In the genomic region with DNA sequence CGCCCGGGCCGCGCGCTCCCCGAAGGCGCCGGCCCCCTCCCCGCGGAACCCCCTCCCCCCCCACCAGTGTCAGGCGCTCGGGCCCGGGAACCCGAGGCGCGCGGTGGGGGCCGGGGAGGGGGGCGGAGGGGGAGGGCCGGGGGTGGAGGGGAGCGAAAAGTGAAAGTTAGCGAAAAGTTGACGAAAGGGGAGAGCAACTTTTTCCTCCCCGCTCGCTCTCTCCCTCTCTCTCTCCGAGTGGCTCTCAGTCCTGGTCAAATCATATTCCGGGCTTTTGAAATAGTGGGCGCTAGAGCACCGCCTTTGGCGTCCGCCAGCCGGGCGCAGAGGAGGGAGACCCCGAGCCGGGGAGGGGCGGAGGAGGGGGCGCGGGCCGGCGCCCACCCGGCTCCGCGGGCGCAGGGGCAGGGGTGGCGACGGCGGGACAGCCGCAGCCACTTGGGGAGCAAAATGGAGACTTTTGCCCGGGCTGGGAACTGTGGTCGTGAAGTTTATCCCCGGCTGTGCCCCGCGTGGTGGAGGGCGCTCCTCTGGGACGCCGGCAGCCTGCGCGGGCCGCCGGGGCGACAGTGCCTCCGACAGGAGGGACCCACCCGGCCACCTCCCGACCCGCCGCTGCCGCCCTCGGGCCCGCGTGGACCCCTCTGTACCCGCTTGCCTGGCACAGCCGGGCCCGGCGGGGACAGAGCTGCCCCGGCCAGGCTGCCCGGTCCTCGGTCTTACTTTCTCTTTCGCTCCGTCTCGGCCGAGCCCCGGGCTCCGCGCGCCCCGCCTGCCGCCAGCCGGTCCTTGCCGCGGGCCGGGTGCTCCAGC, we compare ENCODE assay signal across 9 cellular contexts. TPM values are rescaled to one million over a fixed set of nuclear protein-coding genes. Genes with fewer than 3 reads are reported as not detected.
DNase-seq lines count a peak whose midpoint lies in the region; ATAC-seq and TF ChIP-seq lines count a peak whose summit lies in the region.
"Had no signal": no experiment of that assay in that cellular context is flagged by ENCODE, and none has a peak within 500 bp of the region (broad histone marks: within the 10 kb centered on the region; RNA-seq: fewer than 3 reads in every experiment).

No MANE protein-coding gene starts in this region.

- POLR2A ChIA-PET in Caco-2 (lab: Charles Lee): no interaction called here

- H3K27ac ChIP-seq in layer of hippocampus (ENCODE audit: low read depth, low read length): peak overlapping the region; percentile 90
- H3K27ac ChIP-seq: KMS-11 had no signal

- H3K4me3 ChIP-seq in Caco-2 (ENCODE audit: low read depth, low read length) (peak overlapping the region; percentile 48), MG63 (peak overlapping the region; percentile 59)

- H3K27ac Mint-ChIP-seq in Caco-2 (ENCODE audit: unreplicated experiment): no peak overlapping the region
- no peak overlapping the region for H3K27ac Mint-ChIP-seq in stimulated activated memory B cell treated with anti-CD40 and anti-IgM and Interleukin-4, amounts not matched to agents 10 μg/mL and 1 μg/mL and 100 μg/mL, for 72 hours
- no peak overlapping the region for H3K27ac Mint-ChIP-seq in activated T-helper 2 cell treated with anti-CD3 and anti-CD28 coated beads, Interferon-gamma antibody, Interleukin-2, Interleukin-4, amounts not matched to agents 10 μg/mL and 5 μg/mL and 100 μg/mL, durations not matched to agents 14 hours and 24 hours and 36 hours

- BruUV-seq in Caco-2 (replicated peaks; lab: Mats Ljungman, UMichigan): no TSS peak

- CTCF ChIA-PET in Caco-2 (lab: Charles Lee): interaction anchor here (0.6 kb wide), 1 partner anchor 251 kb away, joined by 3 read pairs; no protein-coding TSS in a partner anchor

- intact Hi-C loops in Caco-2 (cut with micrococcal nuclease; ENCODE audit: unreplicated experiment): loop anchor here (2.0 kb wide), 2 partner anchors 251 to 355 kb away; no protein-coding TSS in a partner anchor
- intact Hi-C loops in activated T-helper 2 cell treated with anti-CD3 and anti-CD28 coated beads, Interferon-gamma antibody, Interleukin-2, Interleukin-4, amounts not matched to agents 10 μg/mL and 5 μg/mL and 100 μg/mL, durations not matched to agents 14 hours and 24 hours and 36 hours (cut with micrococcal nuclease): no loop called here

- no peaks in the 10 kb centered on the region for H3K27me3 Mint-ChIP-seq in Caco-2 (ENCODE audit: insufficient read depth, unreplicated experiment)
- peaks cover 66% of the 10 kb centered on the region for H3K27me3 Mint-ChIP-seq in stimulated activated memory B cell treated with anti-CD40 and anti-IgM and Interleukin-4, amounts not matched to agents 10 μg/mL and 1 μg/mL and 100 μg/mL, for 72 hours
- H3K27me3 Mint-ChIP-seq in activated T-helper 2 cell treated with anti-CD3 and anti-CD28 coated beads, Interferon-gamma antibody, Interleukin-2, Interleukin-4, amounts not matched to agents 10 μg/mL and 5 μg/mL and 100 μg/mL, durations not matched to agents 14 hours and 24 hours and 36 hours (ENCODE audit: low read depth): peaks cover 29% of the 10 kb centered on the region

- H3K27me3 ChIP-seq in Caco-2 (replicated peaks; ENCODE audit: control insufficient read depth, insufficient read depth, low read length) (no peaks in the 10 kb centered on the region), MG63 (no peaks in the 10 kb centered on the region), layer of hippocampus (ENCODE audit: control insufficient read depth, insufficient read depth, low read length) (peaks cover 30% of the 10 kb centered on the region)

- DNase-seq in Caco-2: peak in 1 of 2 experiments; percentile 68
- DNase-seq in MG63: peak; percentile 58
- peak; percentile 12 for DNase-seq in cerebellum (ENCODE audit: low spot score)
- DNase-seq in T-helper 9 cell: no peak
- no peak for DNase-seq in activated T-helper 2 cell treated with anti-CD3 and anti-CD28 coated beads, Interferon-gamma antibody, Interleukin-2, Interleukin-4, amounts not matched to agents 10 μg/mL and 5 μg/mL and 100 μg/mL, durations not matched to agents 14 hours and 24 hours and 36 hours (ENCODE audit: low spot score)

- no peak for ATAC-seq in stimulated activated memory B cell treated with anti-CD40 and anti-IgM and Interleukin-4, amounts not matched to agents 10 μg/mL and 1 μg/mL and 100 μg/mL, for 72 hours
- ATAC-seq in HG03354 (IDR thresholded peaks at IDR 0.05; ENCODE audit: poor library complexity, severe bottlenecking, unreplicated experiment): no peak

- H3K4me1 ChIP-seq in Caco-2: no peaks in the 10 kb centered on the region

- H3K36me3 Mint-ChIP-seq in Caco-2 (ENCODE audit: insufficient read depth, unreplicated experiment): no peaks in the 10 kb centered on the region
- H3K36me3 Mint-ChIP-seq in stimulated activated memory B cell treated with anti-CD40 and anti-IgM and Interleukin-4, amounts not matched to agents 10 μg/mL and 1 μg/mL and 100 μg/mL, for 72 hours: no peaks in the 10 kb centered on the region
- H3K36me3 Mint-ChIP-seq in activated T-helper 2 cell treated with anti-CD3 and anti-CD28 coated beads, Interferon-gamma antibody, Interleukin-2, Interleukin-4, amounts not matched to agents 10 μg/mL and 5 μg/mL and 100 μg/mL, durations not matched to agents 14 hours and 24 hours and 36 hours (ENCODE audit: low read depth): no peaks in the 10 kb centered on the region

- peak overlapping the region; percentile 86 for H3K4me3 Mint-ChIP-seq in Caco-2 (ENCODE audit: unreplicated experiment)
- peak overlapping the region; percentile 62 for H3K4me3 Mint-ChIP-seq in stimulated activated memory B cell treated with anti-CD40 and anti-IgM and Interleukin-4, amounts not matched to agents 10 μg/mL and 1 μg/mL and 100 μg/mL, for 72 hours
- H3K4me3 Mint-ChIP-seq in activated T-helper 2 cell treated with anti-CD3 and anti-CD28 coated beads, Interferon-gamma antibody, Interleukin-2, Interleukin-4, amounts not matched to agents 10 μg/mL and 5 μg/mL and 100 μg/mL, durations not matched to agents 14 hours and 24 hours and 36 hours (ENCODE audit: low read depth): no peak overlapping the region

- H3K9me3 ChIP-seq in Caco-2: no peaks in the 10 kb centered on the region
- no peaks in the 10 kb centered on the region for H3K9me3 ChIP-seq in MG63

- H3K36me3 ChIP-seq in Caco-2 (ENCODE audit: control insufficient read depth, insufficient read depth, low read length): no peaks in the 10 kb centered on the region
- H3K36me3 ChIP-seq in MG63: no peaks in the 10 kb centered on the region

- H3K4me1 Mint-ChIP-seq in Caco-2 (ENCODE audit: low read depth, unreplicated experiment): no peaks in the 10 kb centered on the region
- H3K4me1 Mint-ChIP-seq in stimulated activated memory B cell treated with anti-CD40 and anti-IgM and Interleukin-4, amounts not matched to agents 10 μg/mL and 1 μg/mL and 100 μg/mL, for 72 hours: no peaks in the 10 kb centered on the region
- peaks cover 1% of the 10 kb centered on the region for H3K4me1 Mint-ChIP-seq in activated T-helper 2 cell treated with anti-CD3 and anti-CD28 coated beads, Interferon-gamma antibody, Interleukin-2, Interleukin-4, amounts not matched to agents 10 μg/mL and 5 μg/mL and 100 μg/mL, durations not matched to agents 14 hours and 24 hours and 36 hours (ENCODE audit: low read depth)

- H3K9me3 Mint-ChIP-seq in Caco-2 (ENCODE audit: unreplicated experiment): no peaks in the 10 kb centered on the region
- H3K9me3 Mint-ChIP-seq in stimulated activated memory B cell treated with anti-CD40 and anti-IgM and Interleukin-4, amounts not matched to agents 10 μg/mL and 1 μg/mL and 100 μg/mL, for 72 hours: no peaks in the 10 kb centered on the region
- H3K9me3 Mint-ChIP-seq in activated T-helper 2 cell treated with anti-CD3 and anti-CD28 coated beads, Interferon-gamma antibody, Interleukin-2, Interleukin-4, amounts not matched to agents 10 μg/mL and 5 μg/mL and 100 μg/mL, durations not matched to agents 14 hours and 24 hours and 36 hours: no peaks in the 10 kb centered on the region

- peak; percentile 28 to 40 for TF ChIP-seq CTCF in Caco-2 (IDR thresholded peaks at IDR 0.05; ENCODE audit: insufficient read depth in 1 of 2, low read depth in 1 of 2, low read length in 1 of 2, severe bottlenecking in 1 of 2, unreplicated experiment in 1 of 2)

RNA-seq across cellular contexts. Expression of a gene that starts 0.7 kb away (rescaled TPM):
- total RNA-seq in Caco-2 (2022): 4.2 and 5.3 TPM in 2 replicates
- total RNA-seq in MG63 (2014; rRNA removed; shearing (Covaris generic); ENCODE audit: low replicate concordance): 0.95 TPM in 1 of 2 replicates, not detected in the other
- 5.0 TPM for total RNA-seq in cerebellum
- total RNA-seq in activated T-helper 2 cell treated with anti-CD3 and anti-CD28 coated beads, Interferon-gamma antibody, Interleukin-2, Interleukin-4, amounts not matched to agents 10 μg/mL and 5 μg/mL and 100 μg/mL, durations not matched to agents 14 hours and 24 hours and 36 hours: not detected in 2 replicates

RNA-seq across cellular contexts. Expression of a gene that starts 48.4 kb away (rescaled TPM):
- not detected in 2 replicates for total RNA-seq in Caco-2 (2022)
- not detected in 2 replicates for total RNA-seq in MG63 (2014; rRNA removed; shearing (Covaris generic); ENCODE audit: low replicate concordance)
- total RNA-seq in cerebellum: not detected
- total RNA-seq in activated T-helper 2 cell treated with anti-CD3 and anti-CD28 coated beads, Interferon-gamma antibody, Interleukin-2, Interleukin-4, amounts not matched to agents 10 μg/mL and 5 μg/mL and 100 μg/mL, durations not matched to agents 14 hours and 24 hours and 36 hours: not detected in 2 replicates

Comparison
In these comparisons a context has a peak if more than half of its experiments do, and no peak if none do; other contexts are left out.
1. DNase-seq: peak in MG63 (single experiment) and cerebellum (single experiment); none in T-helper 9 cell (single experiment) and activated T-helper 2 cell treated with anti-CD3 and anti-CD28 coated beads, Interferon-gamma antibody, Interleukin-2, Interleukin-4, amounts not matched to agents 10 μg/mL and 5 μg/mL and 100 μg/mL, durations not matched to agents 14 hours and 24 hours and 36 hours (single experiment).